Comparison of ENCODE assay signal across 8 cellular contexts in genomic region chr6:156698239-156699016, GRCh38.
DNase-seq lines count a peak whose midpoint lies in the region; ATAC-seq lines count a peak whose summit lies in the region.

No MANE protein-coding gene starts in this region.

- intact Hi-C loops in activated CD4-positive, alpha-beta T cell treated with anti-CD3 and anti-CD28 coated beads, Interleukin-2, amount 10 ng/mL, durations not matched to agents 24 days and 14 days (cut with micrococcal nuclease) = no loop called here

- peaks cover 3% of the 10 kb centered on the region for H3K4me1 Mint-ChIP-seq in T-helper 17 cell
- H3K4me1 Mint-ChIP-seq in activated CD4-positive, alpha-beta T cell treated with anti-CD3 and anti-CD28 coated beads, Interleukin-2, amount 10 ng/mL, durations not matched to agents 24 days and 14 days = peaks cover 17% of the 10 kb centered on the region

- no peak overlapping the region for H3K4me3 Mint-ChIP-seq in T-helper 17 cell
- no peak overlapping the region for H3K4me3 Mint-ChIP-seq in activated CD4-positive, alpha-beta T cell treated with anti-CD3 and anti-CD28 coated beads, Interleukin-2, amount 10 ng/mL, durations not matched to agents 24 days and 14 days

- ATAC-seq in GM18498 (IDR thresholded peaks at IDR 0.05; ENCODE audit: unreplicated experiment) = peak; percentile 84
- ATAC-seq in GM21447 (IDR thresholded peaks at IDR 0.05; ENCODE audit: unreplicated experiment) = peak; percentile 78
- ATAC-seq in HG03139 (IDR thresholded peaks at IDR 0.05; ENCODE audit: unreplicated experiment) = peak; percentile 72
- peak; percentile 62 for ATAC-seq in T-helper 17 cell

- DNase-seq in T-helper 17 cell (no peak), UCSD-AML1 (lab: John Stamatoyannopoulos, UW; ENCODE audit: unreplicated experiment) (no peak), NCI-H510A (lab: John Stamatoyannopoulos, UW) (no peak), SKM-1 treated with dmso at 0.1 percent for 144 hours (lab: John Stamatoyannopoulos, UW; ENCODE audit: unreplicated experiment) (no peak)
- DNase-seq in activated CD4-positive, alpha-beta T cell treated with anti-CD3 and anti-CD28 coated beads, Interleukin-2, amount 10 ng/mL, durations not matched to agents 24 days and 14 days = no peak

- no peaks in the 10 kb centered on the region for H3K9me3 ChIP-seq in T-helper 17 cell (ENCODE audit: control insufficient read depth, low read length, poor library complexity, severe bottlenecking)

- H3K27me3 Mint-ChIP-seq in T-helper 17 cell = peaks cover 33% of the 10 kb centered on the region
- H3K27me3 Mint-ChIP-seq in activated CD4-positive, alpha-beta T cell treated with anti-CD3 and anti-CD28 coated beads, Interleukin-2, amount 10 ng/mL, durations not matched to agents 24 days and 14 days = peaks cover 13% of the 10 kb centered on the region

- H3K27ac Mint-ChIP-seq in T-helper 17 cell = peak overlapping the region; percentile 44
- no peak overlapping the region for H3K27ac Mint-ChIP-seq in activated CD4-positive, alpha-beta T cell treated with anti-CD3 and anti-CD28 coated beads, Interleukin-2, amount 10 ng/mL, durations not matched to agents 24 days and 14 days

- peaks cover 3% of the 10 kb centered on the region for H3K36me3 Mint-ChIP-seq in T-helper 17 cell (ENCODE audit: low read depth)
- H3K36me3 Mint-ChIP-seq in activated CD4-positive, alpha-beta T cell treated with anti-CD3 and anti-CD28 coated beads, Interleukin-2, amount 10 ng/mL, durations not matched to agents 24 days and 14 days (ENCODE audit: low read depth) = no peaks in the 10 kb centered on the region

- H3K9me3 Mint-ChIP-seq in activated CD4-positive, alpha-beta T cell treated with anti-CD3 and anti-CD28 coated beads, Interleukin-2, amount 10 ng/mL, durations not matched to agents 24 days and 14 days = no peaks in the 10 kb centered on the region
